In the genomic region with DNA sequence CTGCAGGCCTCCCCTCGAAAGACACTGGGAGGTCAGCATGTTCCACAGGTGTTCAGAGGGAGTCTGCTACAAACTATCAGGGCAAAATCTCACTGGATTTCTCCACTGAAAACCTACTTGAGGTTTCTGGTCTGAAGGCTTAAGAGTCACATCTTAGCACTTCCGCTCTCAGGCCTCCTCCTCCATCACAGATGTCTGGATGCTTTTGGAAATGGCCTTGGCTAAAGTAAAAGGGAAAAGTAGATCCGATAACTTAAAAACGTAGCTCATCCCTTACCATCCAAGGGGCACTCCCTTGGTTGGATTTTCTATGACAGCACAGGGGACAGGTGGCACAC, we compare ENCODE assay signal across 13 cellular contexts. TPM values are rescaled to one million over a fixed set of nuclear protein-coding genes. Genes with fewer than 3 reads are reported as not detected.
A peak's percentile ranks its signal among the peaks of the same experiment; 100 is the strongest.
DNase-seq lines count a peak whose midpoint lies in the region; ATAC-seq and TF ChIP-seq lines count a peak whose summit lies in the region.
"Had no signal": no experiment of that assay in that cellular context is flagged by ENCODE, and none has a peak within 500 bp of the region (broad histone marks: within the 10 kb centered on the region; RNA-seq: fewer than 3 reads in every experiment).

No MANE protein-coding gene starts in this region.

- POLR2A ChIA-PET in CD8-positive, alpha-beta memory T cell (lab: Charles Lee): no interaction called here

- H3K36me3 Mint-ChIP-seq in effector memory CD8-positive, alpha-beta T cell (ENCODE audit: insufficient read depth): peaks cover 69% of the 10 kb centered on the region
- peaks cover 0 to 66% (median 13%) of the 10 kb centered on the region in 3 donors for H3K36me3 Mint-ChIP-seq in CD8-positive, alpha-beta memory T cell

- no peaks in the 10 kb centered on the region for H3K4me1 Mint-ChIP-seq in effector memory CD8-positive, alpha-beta T cell (ENCODE audit: low read depth in 2 of 2)
- H3K4me1 Mint-ChIP-seq in CD8-positive, alpha-beta memory T cell: peaks cover 0 to 2% (median 0%) of the 10 kb centered on the region in 3 donors
- H3K4me1 Mint-ChIP-seq: WTC11 had no signal

- intact Hi-C loops in psoas muscle (cut with DNase I): no loop called here

- H3K27ac Mint-ChIP-seq in effector memory CD8-positive, alpha-beta T cell: peak overlapping the region; percentile 55 to 73
- peak overlapping the region in 4 of 8 donors; percentile 22 to 83 (median 60) for H3K27ac Mint-ChIP-seq in CD8-positive, alpha-beta memory T cell
- H3K27ac Mint-ChIP-seq: WTC11 had no signal

- no peaks in the 10 kb centered on the region for H4K20me1 ChIP-seq in KMS-11 (ENCODE audit: insufficient read depth)

- H3K36me3 ChIP-seq in KMS-11 (ENCODE audit: insufficient read depth) (0 out of 2 replicates have a peak, but pooled peaks cover 6% of the 10 kb centered on the region), psoas muscle (ENCODE audit: insufficient read depth in 1 of 2, low read depth in 1 of 2) (peaks cover 0 to 84% of the 10 kb centered on the region in 2 donors)
- H3K36me3 ChIP-seq in CD8-positive, alpha-beta memory T cell (ENCODE audit: insufficient read depth, low read length): peaks cover 21% of the 10 kb centered on the region

- H3K9me3 Mint-ChIP-seq in effector memory CD8-positive, alpha-beta T cell: no peaks in the 10 kb centered on the region
- no peaks in the 10 kb centered on the region for H3K9me3 Mint-ChIP-seq in CD8-positive, alpha-beta memory T cell
- H3K9me3 Mint-ChIP-seq: WTC11 had no signal

- TF ChIP-seq CTCF in KMS-11 (conservative IDR thresholded peaks at IDR 0.05; ENCODE audit: low read depth, low read length) (no peak), psoas muscle (IDR thresholded peaks at IDR 0.05) (no peak)

- peaks cover 8% of the 10 kb centered on the region; the same call in 1 of the 2 replicates for H3K79me2 ChIP-seq in KMS-11 (ENCODE audit: insufficient read depth, low read depth)
- H3K79me2 ChIP-seq: parathyroid adenoma had no signal

- H3K27me3 Mint-ChIP-seq in effector memory CD8-positive, alpha-beta T cell: no peaks in the 10 kb centered on the region
- no peaks in the 10 kb centered on the region for H3K27me3 Mint-ChIP-seq in CD8-positive, alpha-beta memory T cell

- H3K9me3 ChIP-seq in psoas muscle: no peaks in the 10 kb centered on the region
- no peaks in the 10 kb centered on the region for H3K9me3 ChIP-seq in CD8-positive, alpha-beta memory T cell (ENCODE audit: low read length)
- H3K9me3 ChIP-seq: Peyer's patch had no signal

- no peak for ATAC-seq in effector memory CD8-positive, alpha-beta T cell (replicated peaks)
- ATAC-seq in psoas muscle: no peak
- no peak for ATAC-seq in HG03097 (IDR thresholded peaks at IDR 0.05; ENCODE audit: low FRiP score, unreplicated experiment)
- ATAC-seq: WTC11 had no signal

- H3K4me3 ChIP-seq in KMS-11 (IDR thresholded peaks at IDR 0.05; ENCODE audit: insufficient read depth, low read depth, low read length) (no peak overlapping the region), psoas muscle (no peak overlapping the region)
- no peak overlapping the region for H3K4me3 ChIP-seq in CD8-positive, alpha-beta memory T cell (ENCODE audit: low read length)
- H3K4me3 ChIP-seq: Peyer's patch had no signal

- H3K27ac ChIP-seq in KMS-11: peak overlapping the region; percentile 47; the same call in 1 of the 2 replicates
- peak overlapping the region; percentile 2 for H3K27ac ChIP-seq in psoas muscle
- no peak overlapping the region for H3K27ac ChIP-seq in CD8-positive, alpha-beta memory T cell (ENCODE audit: low read depth, low read length)

- H3K4me1 ChIP-seq in KMS-11 (ENCODE audit: low read depth, poor library complexity, severe bottlenecking) (peaks cover 36% of the 10 kb centered on the region), psoas muscle (peaks cover 21% of the 10 kb centered on the region)
- no peaks in the 10 kb centered on the region for H3K4me1 ChIP-seq in CD8-positive, alpha-beta memory T cell (ENCODE audit: insufficient read depth, low read length)

- no peak overlapping the region; the same call in 1 of the 2 replicates for H3K4me2 ChIP-seq in KMS-11

- 72 to 83% (median 77%) methylated on average over 4 of the region's 4 CpGs for WGBS in psoas muscle, 3 donors

- DNase-seq in NCI-H82 (lab: John Stamatoyannopoulos, UW) (peak; percentile 39), NCI-H82 treated with DMSO at 0.1 percent for 48 hours (lab: John Stamatoyannopoulos, UW; ENCODE audit: unreplicated experiment) (no peak), psoas muscle (no peak), NCI-H526 (lab: John Stamatoyannopoulos, UW) (no peak)
- DNase-seq in effector memory CD8-positive, alpha-beta T cell: no peak
- no peak for DNase-seq in CD8-positive, alpha-beta memory T cell
- DNase-seq: activated effector memory CD4-positive, alpha-beta T cell treated with anti-CD3 and anti-CD28 coated beads, Interleukin-2, amount 50 U/mL, for 16 hours; midbrain had no signal

- H3K9ac ChIP-seq in KMS-11: no peak overlapping the region
- H3K9ac ChIP-seq: parathyroid adenoma had no signal

- no peak overlapping the region for H2AFZ ChIP-seq in KMS-11 (ENCODE audit: low read depth)
- H2AFZ ChIP-seq: parathyroid adenoma had no signal

- CTCF ChIA-PET in CD8-positive, alpha-beta memory T cell (lab: Charles Lee): interaction anchor here (1.2 to 2.3 kb wide), 3 partner anchors 15 to 86 kb away, joined by 3 to 6 read pairs (median 4); no protein-coding TSS in a partner anchor

- H3K27me3 ChIP-seq in KMS-11 (ENCODE audit: insufficient read depth, low read depth) (no peaks in the 10 kb centered on the region), psoas muscle (ENCODE audit: insufficient read depth in 3 of 3, low read length in 2 of 3) (no peaks in the 10 kb centered on the region)
- H3K27me3 ChIP-seq in CD8-positive, alpha-beta memory T cell (ENCODE audit: insufficient read depth, low read length, poor library complexity, severe bottlenecking): no peaks in the 10 kb centered on the region
- H3K27me3 ChIP-seq: Peyer's patch had no signal

- no peak overlapping the region for H3K4me3 Mint-ChIP-seq in effector memory CD8-positive, alpha-beta T cell
- H3K4me3 Mint-ChIP-seq in CD8-positive, alpha-beta memory T cell: no peak overlapping the region
- H3K4me3 Mint-ChIP-seq: WTC11 had no signal

RNA-seq across cellular contexts. Expression of a gene that starts 14.4 kb away (rescaled TPM):
- 1 to 10 TPM; 1.5 to 2.0 (median 1.7) TPM for total RNA-seq in psoas muscle
- polyA plus RNA-seq in psoas muscle: 1 to 10 TPM in 2 of 3 donors, under 1 TPM in 1; 0.93 to 1.2 (median 1.0) TPM
- total RNA-seq in CD8-positive, alpha-beta memory T cell: 10 to 100 TPM; 68.6 to 68.7 TPM
- 0.09 TPM for polyA plus RNA-seq in CD8-positive, alpha-beta memory T cell

Comparison
In these comparisons a context has a peak if more than half of its experiments do, and no peak if none do; other contexts are left out.
1. RNA of a gene that starts 14.4 kb away (total RNA-seq): 68.6 to 68.7 TPM in CD8-positive, alpha-beta memory T cell; 1.5 to 2.0 TPM in psoas muscle; every median in the first group is over 10 times any median in the second.